ENCODE assay signal across 29 cellular contexts in genomic region chr21:43206231-43207042, GRCh38. TPM values are rescaled to one million over a fixed set of nuclear protein-coding genes. Genes with fewer than 3 reads are reported as not detected.
DNase-seq lines count a peak whose midpoint lies in the region; ATAC-seq, FAIRE-seq and TF ChIP-seq lines count a peak whose summit lies in the region.
"Had no signal": no experiment of that assay in that cellular context is flagged by ENCODE, and none has a peak within 500 bp of the region (broad histone marks: within the 10 kb centered on the region; RNA-seq: fewer than 3 reads in every experiment).

No MANE protein-coding gene starts in this region.

- H3K9me3 ChIP-seq in T-helper 17 cell (ENCODE audit: control insufficient read depth, low read length, poor library complexity, severe bottlenecking) (no peaks in the 10 kb centered on the region), kidney (ENCODE audit: control insufficient read depth in 1 of 2, low read length in 2 of 2) (peaks cover under 1 to 2% of the 10 kb centered on the region in 2 donors), testis (no peaks in the 10 kb centered on the region)

- no peak overlapping the region for H3K4me3 ChIP-seq in kidney (ENCODE audit: low read length in 2 of 2)
- no peak overlapping the region for H3K4me3 ChIP-seq in testis
- H3K4me3 ChIP-seq: dorsolateral prefrontal cortex, hepatocyte, lung, SJSA1, stomach, upper lobe of left lung had no signal

- TF ChIP-seq POLR2A in testis (IDR thresholded peaks at IDR 0.05) = no peak

- H3K27ac ChIP-seq in kidney (ENCODE audit: low read depth in 2 of 2, low read length in 2 of 2) (no peak overlapping the region), testis (no peak overlapping the region)
- H3K27ac ChIP-seq: C4-2B, dorsolateral prefrontal cortex, epithelial cell of prostate, hepatocyte, HL-60, SJSA1, stomach, upper lobe of left lung had no signal

- peaks cover 2% of the 10 kb centered on the region for H3K4me1 Mint-ChIP-seq in T-helper 17 cell
- H3K4me1 Mint-ChIP-seq: activated CD4-positive, alpha-beta T cell treated with anti-CD3 and anti-CD28 coated beads, Interleukin-2, amount 10 ng/mL, durations not matched to agents 24 days and 14 days had no signal

- H3K36me3 ChIP-seq in kidney (ENCODE audit: control insufficient read depth in 1 of 2, insufficient read depth in 2 of 2, low read length in 2 of 2) = no peaks in the 10 kb centered on the region
- H3K36me3 ChIP-seq in testis (ENCODE audit: low read depth, missing control alignments) = no peaks in the 10 kb centered on the region
- H3K36me3 ChIP-seq: SJSA1, stomach, upper lobe of left lung had no signal

- H3K4me3 Mint-ChIP-seq in T-helper 17 cell = no peak overlapping the region
- H3K4me3 Mint-ChIP-seq: activated CD4-positive, alpha-beta T cell treated with anti-CD3 and anti-CD28 coated beads, Interleukin-2, amount 10 ng/mL, durations not matched to agents 24 days and 14 days; activated naive CD4-positive, alpha-beta T cell treated with anti-CD3 and anti-CD28 coated beads for 36 hours had no signal

- TF ChIP-seq CTCF in kidney (IDR thresholded peaks at IDR 0.05; ENCODE audit: borderline replicate concordance, extremely low read depth, insufficient read depth) (no peak), testis (IDR thresholded peaks at IDR 0.05) (no peak)

- H3K27me3 Mint-ChIP-seq in T-helper 17 cell = peaks cover 44% of the 10 kb centered on the region

- H3K9ac ChIP-seq in kidney (ENCODE audit: low read length in 2 of 2) = no peak overlapping the region

- peak overlapping the region; percentile 39 for H3K27ac Mint-ChIP-seq in T-helper 17 cell
- H3K27ac Mint-ChIP-seq: activated CD4-positive, alpha-beta T cell treated with anti-CD3 and anti-CD28 coated beads, Interleukin-2, amount 10 ng/mL, durations not matched to agents 24 days and 14 days; activated naive CD4-positive, alpha-beta T cell treated with anti-CD3 and anti-CD28 coated beads for 36 hours had no signal

- no peak for FAIRE-seq in kidney (lab: Jason Lieb, UNC)
- FAIRE-seq: G401.6, H54 had no signal

- DNase-seq in activated effector memory CD4-positive, alpha-beta T cell treated with anti-CD3 and anti-CD28 coated beads, Interleukin-2, amount 50 U/mL, for 16 hours = peak; percentile 51
- DNase-seq in activated effector memory CD4-positive, alpha-beta T cell treated with Interleukin-2 at 50 U/mL for 16 hours = no peak
- DNase-seq in T-helper 17 cell = no peak
- peak; percentile 36 for DNase-seq in kidney
- DNase-seq in testis = peak; percentile 4
- DNase-seq in activated gamma-delta T cell treated with Interleukin-2 at 50 U/mL for 16 hours = no peak
- DNase-seq: activated CD4-positive, alpha-beta T cell treated with anti-CD3 and anti-CD28 coated beads, Interleukin-2, amount 10 ng/mL, durations not matched to agents 24 days and 14 days; activated naive CD4-positive, alpha-beta T cell treated with anti-CD3 and anti-CD28 coated beads for 36 hours; central memory CD4-positive, alpha-beta T cell; DMS 273 treated with DMSO at 0.1 percent for 48 hours; NCI-H1105 treated with DMSO at 0.1 percent for 48 hours; NCI-H2029 treated with DMSO at 0.1 percent for 48 hours; NCI-H345; NK-92 treated with Interleukin-12 subunit alpha and Interleukin-12 subunit beta, amount 100 ng/mL, for 24 hours; retina; stomach; T-helper 1 cell had no signal

- no peak for ATAC-seq in T-helper 17 cell
- no peak for ATAC-seq in HG02588 (IDR thresholded peaks at IDR 0.05; ENCODE audit: unreplicated experiment)

- H3K27me3 ChIP-seq in testis = no peaks in the 10 kb centered on the region
- H3K27me3 ChIP-seq: hepatocyte, upper lobe of left lung had no signal

- intact Hi-C loops in kidney (cut with DNase I) = no loop called here
- intact Hi-C loops in testis (cut with DNase I; ENCODE audit: low total_unique reads) = no loop called here

- no peaks in the 10 kb centered on the region for H3K36me3 Mint-ChIP-seq in T-helper 17 cell (ENCODE audit: low read depth)

- H3K4me1 ChIP-seq in kidney (ENCODE audit: control insufficient read depth in 1 of 2, insufficient read depth in 1 of 2, low read depth in 1 of 2, low read length in 2 of 2) = peaks cover 6 to 8% of the 10 kb centered on the region in 2 donors
- H3K4me1 ChIP-seq in testis = peaks cover 5% of the 10 kb centered on the region

- WGBS in testis, 2 donors = 81 to 90% methylated on average over 13 to 18 of the region's 18 CpGs

RNA-seq across cellular contexts. Expression of gene CRYAA, which starts 37.6 kb away (rescaled TPM):
- not detected for total RNA-seq in T-helper 17 cell
- not detected for total RNA-seq in kidney
- polyA plus RNA-seq in kidney (ENCODE audit: insufficient read depth, low read depth, low replicate concordance) = 28.6 TPM
- under 1 TPM in 1 of 2 donors, not detected in 1; 0.31 TPM for total RNA-seq in testis
- not detected for polyA plus RNA-seq in testis (ENCODE audit: insufficient read depth, low read depth, low replicate concordance)
- total RNA-seq: activated CD4-positive, alpha-beta T cell treated with anti-CD3 and anti-CD28 coated beads, Interleukin-2, amount 10 ng/mL, durations not matched to agents 24 days and 14 days; activated naive CD4-positive, alpha-beta T cell treated with anti-CD3 and anti-CD28 coated beads for 36 hours; fibroblast of villous mesenchyme; hepatocyte; lung; SJSA1; stomach; upper lobe of left lung had no signal
- polyA plus RNA-seq: hepatocyte, lung, stomach had no signal

Comparison
In these comparisons a context has a peak if more than half of its experiments do, and no peak if none do; other contexts are left out.
1. DNase-seq: peak in activated effector memory CD4-positive, alpha-beta T cell treated with anti-CD3 and anti-CD28 coated beads, Interleukin-2, amount 50 U/mL, for 16 hours (single experiment), kidney (single experiment) and testis (single experiment); none in activated effector memory CD4-positive, alpha-beta T cell treated with Interleukin-2 at 50 U/mL for 16 hours (single experiment), T-helper 17 cell (0 of 3) and activated gamma-delta T cell treated with Interleukin-2 at 50 U/mL for 16 hours (single experiment).